Comparison of ENCODE assay signal across 9 cellular contexts in the genomic region with DNA sequence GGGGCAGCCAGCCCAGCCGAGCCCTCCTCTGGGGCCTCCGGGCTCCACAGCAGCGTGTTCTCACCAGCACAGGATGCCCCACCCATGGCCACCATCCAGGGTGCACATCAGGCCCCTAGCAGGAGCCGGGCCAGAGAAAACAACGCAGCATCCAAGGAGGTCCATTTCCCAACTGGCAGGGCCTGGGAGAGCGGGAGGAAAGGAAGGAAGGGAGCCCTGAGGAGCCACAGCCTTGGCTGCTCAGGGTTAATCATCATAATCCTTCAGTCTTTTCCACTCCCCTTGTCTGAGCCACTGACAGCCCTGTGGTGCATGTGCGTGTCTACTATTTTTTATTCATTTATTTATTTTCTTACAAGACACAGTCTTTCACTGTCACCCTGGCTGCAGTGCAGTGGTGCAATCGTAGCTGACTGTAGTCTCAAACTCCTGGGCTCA. TPM values are rescaled to one million over a fixed set of nuclear protein-coding genes. Genes with fewer than 3 reads are reported as not detected.
DNase-seq lines count a peak whose midpoint lies in the region; ATAC-seq and TF ChIP-seq lines count a peak whose summit lies in the region.
"Had no signal": no experiment of that assay in that cellular context is flagged by ENCODE, and none has a peak within 500 bp of the region (broad histone marks: within the 10 kb centered on the region; RNA-seq: fewer than 3 reads in every experiment).

No MANE protein-coding gene starts in this region.

- H3K27me3 ChIP-seq in IMR-90 (ENCODE audit: control insufficient read depth, insufficient read depth, low read length) (no peaks in the 10 kb centered on the region), colonic mucosa (peaks cover 19% of the 10 kb centered on the region), left lung (peaks cover 15 to 51% of the 10 kb centered on the region in 2 donors), transverse colon (peaks cover 67% of the 10 kb centered on the region)

- H4K5ac ChIP-seq in IMR-90 (ENCODE audit: low read depth, low read length): no peak overlapping the region

- no peak overlapping the region for H3K14ac ChIP-seq in IMR-90 (replicated peaks; ENCODE audit: low read depth, low read length)

- H2BK120ac ChIP-seq in IMR-90 (ENCODE audit: low read depth, low read length): 0 out of 2 replicates have a peak overlapping the region, but pooled peaks have one; percentile 43

- no peak overlapping the region; the same call in 1 of the 2 replicates for H3K4me2 ChIP-seq in IMR-90 (ENCODE audit: low read depth, low read length)
- H3K4me2 ChIP-seq: PC-9 had no signal

- H3K4me1 ChIP-seq in IMR-90 (ENCODE audit: control insufficient read depth, insufficient read depth, low read length): peaks cover 21% of the 10 kb centered on the region
- no peaks in the 10 kb centered on the region for H3K4me1 ChIP-seq in colonic mucosa
- peaks cover 4 to 12% of the 10 kb centered on the region in 2 donors for H3K4me1 ChIP-seq in left lung
- H3K4me1 ChIP-seq in transverse colon: peaks cover 0 to 9% (median 3%) of the 10 kb centered on the region in 4 donors

- peak; percentile 61 for ATAC-seq in IMR-90 (ENCODE audit: low read depth)
- peak; percentile 63 for ATAC-seq in left lung

- CTCF ChIA-PET in IMR-90 (lab: Yijun Ruan, JAX): interaction anchor here (0.5 kb wide), 1 partner anchor 60 kb away, joined by 3 read pairs; no protein-coding TSS in a partner anchor

- TF ChIP-seq POLR2A in IMR-90 (IDR thresholded peaks at IDR 0.05; ENCODE audit: low read depth, low read length) (no peak), transverse colon (IDR thresholded peaks at IDR 0.05) (no peak)

- no peaks in the 10 kb centered on the region for H3K9me3 ChIP-seq in IMR-90 (ENCODE audit: control insufficient read depth, insufficient read depth, low read length)
- no peaks in the 10 kb centered on the region for H3K9me3 ChIP-seq in colonic mucosa
- H3K9me3 ChIP-seq in left lung: no peaks in the 10 kb centered on the region
- no peaks in the 10 kb centered on the region for H3K9me3 ChIP-seq in transverse colon

- WGBS in IMR-90 (ENCODE audit: extremely low coverage in 2 of 2, insufficient read length in 1 of 2), 2 experiments: 0% methylated on average over 3 of the region's 8 CpGs; no CpG with 5 or more reads in 1 of the 2 experiments
- WGBS in transverse colon (ENCODE audit: low coverage in 1 of 2), 2 donors: 58 to 88% methylated on average over 1 to 8 of the region's 8 CpGs

- intact Hi-C loops in IMR-90 (cut with micrococcal nuclease) (loop anchor here (2.0 to 10.0 kb wide), 2 partner anchors 57 to 591 kb away; a partner anchor contains a TSS), colonic mucosa (cut with DNase I) (no loop called here), left lung (cut with DNase I) (no loop called here), transverse colon (cut with DNase I; ENCODE audit: low total_unique reads) (no loop called here)

- H3K9me1 ChIP-seq in IMR-90 (ENCODE audit: insufficient read depth, low read length): peaks cover 8% of the 10 kb centered on the region; the same call in 1 of the 2 replicates

- no peak for TF ChIP-seq RAD21 in IMR-90 (IDR thresholded peaks at IDR 0.05; ENCODE audit: low read length)

- H3K23ac ChIP-seq in IMR-90 (ENCODE audit: low read depth, low read length): no peak overlapping the region

- peak overlapping the region; percentile 74; the same call in 1 of the 2 replicates for H3K27ac ChIP-seq in IMR-90 (ENCODE audit: insufficient read depth, low read length)
- H3K27ac ChIP-seq in colonic mucosa: no peak overlapping the region
- H3K27ac ChIP-seq in left lung: peak overlapping the region in 1 of 2 donors; percentile 68
- peak overlapping the region; percentile 45 to 71 (median 59) for H3K27ac ChIP-seq in transverse colon
- H3K27ac ChIP-seq: PC-9 had no signal

- TF ChIP-seq CTCF in IMR-90 (conservative IDR thresholded peaks at IDR 0.05; ENCODE audit: low read depth, low read length): no peak
- TF ChIP-seq CTCF in colonic mucosa (IDR thresholded peaks at IDR 0.05): no peak
- no peak for TF ChIP-seq CTCF in left lung (IDR thresholded peaks at IDR 0.05)
- TF ChIP-seq CTCF in transverse colon (IDR thresholded peaks at IDR 0.05): no peak

- no peaks in the 10 kb centered on the region for H4K20me1 ChIP-seq in IMR-90 (ENCODE audit: insufficient read depth, low read length)

- H3K18ac ChIP-seq in IMR-90 (ENCODE audit: low read depth, low read length): no peak overlapping the region

- H4K91ac ChIP-seq in IMR-90 (ENCODE audit: insufficient read depth, low read depth, low read length): no peak overlapping the region

- no peak overlapping the region for H2AK9ac ChIP-seq in IMR-90 (replicated peaks; ENCODE audit: low read depth, low read length, poor library complexity)

- no peak overlapping the region for H3K4me3 ChIP-seq in IMR-90 (ENCODE audit: insufficient read depth, low read depth, low read length)
- no peak overlapping the region for H3K4me3 ChIP-seq in colonic mucosa
- no peak overlapping the region for H3K4me3 ChIP-seq in left lung
- no peak overlapping the region for H3K4me3 ChIP-seq in transverse colon
- H3K4me3 ChIP-seq: PC-9 had no signal

- DNase-seq in IMR-90 (peak; percentile 88), colonic mucosa (peak; percentile 53), left lung (peak in 1 of 2 donors; percentile 79), transverse colon (no peak), AML-193 (lab: John Stamatoyannopoulos, UW) (no peak), GDM1 (lab: John Stamatoyannopoulos, UW) (no peak), HuH-7 (ENCODE audit: low spot score) (no peak)
- DNase-seq: activated CD4-positive, CD25-positive, alpha-beta regulatory T cell treated with anti-CD3 and anti-CD28 coated beads, Interleukin-2, amount 50 U/mL, for 72 hours; PC-9 had no signal

- no peak overlapping the region for H2BK15ac ChIP-seq in IMR-90 (ENCODE audit: low read depth, low read length)

- no TSS peak for BruUV-seq in IMR-90 (replicated peaks; lab: Mats Ljungman, UMichigan)

- no peak overlapping the region for H2BK5ac ChIP-seq in IMR-90 (ENCODE audit: low read depth, low read length, poor library complexity, severe bottlenecking)

- H3K56ac ChIP-seq in IMR-90 (ENCODE audit: extremely low read depth, insufficient read depth, low read length): no peak overlapping the region

- H3K36me3 ChIP-seq in IMR-90 (ENCODE audit: control insufficient read depth, insufficient read depth, low read length) (no peaks in the 10 kb centered on the region), colonic mucosa (no peaks in the 10 kb centered on the region), left lung (no peaks in the 10 kb centered on the region), transverse colon (no peaks in the 10 kb centered on the region)

- POLR2A ChIA-PET in IMR-90 (lab: Charles Lee; ENCODE audit: unreplicated experiment): no interaction called here

- H3K9ac ChIP-seq in IMR-90 (ENCODE audit: low read depth, low read length) (no peak overlapping the region), colonic mucosa (ENCODE audit: low read depth in 2 of 2, low read length in 2 of 2) (no peak overlapping the region)

- peak overlapping the region; percentile 62 to 86; a peak in 2 of 4 replicates for H4K8ac ChIP-seq in IMR-90 (ENCODE audit: low read depth in 2 of 2, low read length in 2 of 2)

- TF ChIP-seq EP300 in transverse colon (IDR thresholded peaks at IDR 0.05; ENCODE audit: low read depth): no peak

- no peak overlapping the region for H3K4ac ChIP-seq in IMR-90 (ENCODE audit: low read depth, low read length)

- in situ Hi-C loops in IMR-90 (cut with MboI; ENCODE audit: low sequenced_read_pairs): no loop called here
- in situ Hi-C loops in transverse colon (cut with MboI; ENCODE audit: low pct_ligation_motif_present in 1 of 4, low pct_unique_long_range_greater_than_20kb in 1 of 4, low sequenced_read_pairs in 3 of 4): no loop called here

- H2AK5ac ChIP-seq in IMR-90 (ENCODE audit: low read depth, low read length): no peak overlapping the region

- dilution Hi-C loops in IMR-90 (cut with HindIII; ENCODE audit: low sequenced_read_pairs, unreplicated experiment): no loop called here

- no peak overlapping the region for H2BK20ac ChIP-seq in IMR-90 (ENCODE audit: low read depth, low read length)

- peaks cover 0 to 14% of the 10 kb centered on the region in 2 experiments; a peak in 1 of 4 replicates for H3K79me1 ChIP-seq in IMR-90 (ENCODE audit: low read depth in 1 of 2, low read length in 2 of 2)

- H2AFZ ChIP-seq in IMR-90 (replicated peaks; ENCODE audit: low read length, poor library complexity): peak overlapping the region; percentile 7
- H2AFZ ChIP-seq: PC-9 had no signal

TF ChIP-seq in IMR-90, 13 proteins besides CTCF, POLR2A, EP300 and RAD21:
- TF ChIP-seq BHLHE40 (IDR thresholded peaks at IDR 0.05; ENCODE audit: low read depth, low read length) (0 out of 2 replicates have a peak, but pooled peaks have one; percentile 23), MXI1 (IDR thresholded peaks at IDR 0.05; ENCODE audit: borderline replicate concordance, low read depth, low read length) (0 out of 2 replicates have a peak, but pooled peaks have one; percentile 28), MAZ (IDR thresholded peaks at IDR 0.05; ENCODE audit: borderline replicate concordance, low read depth, low read length) (peak; percentile 33; the same call in 1 of the 2 replicates), CEBPB (IDR thresholded peaks at IDR 0.05; ENCODE audit: low read depth, low read length) (peak; percentile 58)
- TF ChIP-seq, protein P1, sequence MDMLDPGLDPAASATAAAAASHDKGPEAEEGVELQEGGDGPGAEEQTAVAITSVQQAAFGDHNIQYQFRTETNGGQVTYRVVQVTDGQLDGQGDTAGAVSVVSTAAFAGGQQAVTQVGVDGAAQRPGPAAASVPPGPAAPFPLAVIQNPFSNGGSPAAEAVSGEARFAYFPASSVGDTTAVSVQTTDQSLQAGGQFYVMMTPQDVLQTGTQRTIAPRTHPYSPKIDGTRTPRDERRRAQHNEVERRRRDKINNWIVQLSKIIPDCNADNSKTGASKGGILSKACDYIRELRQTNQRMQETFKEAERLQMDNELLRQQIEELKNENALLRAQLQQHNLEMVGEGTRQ (IDR thresholded peaks at IDR 0.05; ENCODE audit: low read depth, low read length): no peak

RNA-seq across cellular contexts. Expression of a gene that starts 3.6 kb away (rescaled TPM):
- total RNA-seq in IMR-90 (2012; rRNA removed) (1.6 and 1.9 TPM in 2 replicates), colonic mucosa (1 to 10 TPM; 3.9 to 6.0 TPM), left lung (10 to 100 TPM; 35.0 to 53.8 TPM), transverse colon (1 to 10 TPM in 3 of 4 donors, not detected in 1; 1.7 to 6.6 (median 5.7) TPM)
- polyA plus RNA-seq in IMR-90 (2012; rRNA removed): 12.2 and 15.6 TPM in 2 replicates
- polyA plus RNA-seq in IMR-90 (2012; cell fraction: cytosol; rRNA removed): 8.4 and 13.4 TPM in 2 replicates
- 2.1 and 3.1 TPM in 2 replicates for polyA plus RNA-seq in IMR-90 (2012; cell fraction: nucleus; rRNA removed; ENCODE audit: low replicate concordance)
- total RNA-seq: PC-9 had no signal

RNA-seq across cellular contexts. Expression of a gene that starts 57.7 kb away (rescaled TPM):
- total RNA-seq in IMR-90 (2012; rRNA removed): 4.4 and 4.7 TPM in 2 replicates
- 9.1 and 10.7 TPM in 2 replicates for polyA plus RNA-seq in IMR-90 (2012; rRNA removed)
- 5.0 and 6.8 TPM in 2 replicates for polyA plus RNA-seq in IMR-90 (2012; cell fraction: cytosol; rRNA removed)
- 3.8 and 13.3 TPM in 2 replicates for polyA plus RNA-seq in IMR-90 (2012; cell fraction: nucleus; rRNA removed; ENCODE audit: low replicate concordance)
- total RNA-seq in colonic mucosa: 10 to 100 TPM; 15.7 to 32.0 TPM
- total RNA-seq in left lung: 10 to 100 TPM; 18.2 to 22.4 TPM
- total RNA-seq in transverse colon: 10 to 100 TPM in 2 of 4 donors, 1 to 10 TPM in 2; 3.0 to 33.7 (median 10.4) TPM

Comparison
In these comparisons a context has a peak if more than half of its experiments do, and no peak if none do; other contexts are left out.
1. DNase-seq: peak in IMR-90 (single experiment) and colonic mucosa (single experiment); none in transverse colon (single experiment), AML-193 (0 of 2), GDM1 (single experiment) and HuH-7 (single experiment).
2. RNA of a gene that starts 3.6 kb away (total RNA-seq): 35.0 to 53.8 TPM in left lung; 3.9 to 6.0 TPM in colonic mucosa, 1.7 to 6.6 TPM in transverse colon and 1.6 to 1.9 TPM in IMR-90; every median in the first group is over 4 times any median in the second.